Comparison of ENCODE assay signal across 9 cellular contexts in the genomic region with DNA sequence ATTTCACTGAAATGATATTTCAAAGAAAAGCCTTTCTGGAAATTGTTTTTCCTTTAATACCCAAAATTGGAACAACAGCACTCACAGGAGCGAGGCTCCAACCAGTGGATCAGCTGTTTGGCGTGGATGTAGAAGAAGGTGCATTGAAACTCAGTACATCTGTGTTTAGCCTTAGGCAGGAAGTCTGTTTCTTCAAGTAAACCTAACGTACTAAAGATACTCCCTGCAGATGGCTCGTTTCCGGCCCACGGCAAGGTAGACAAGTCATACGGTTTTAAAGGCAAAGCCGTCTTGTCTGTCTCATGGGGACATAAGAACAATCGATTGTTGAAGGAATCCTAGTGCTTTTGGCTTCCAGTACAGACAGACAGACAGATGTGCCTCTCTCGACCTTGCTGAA. TPM values are rescaled to one million over a fixed set of nuclear protein-coding genes. Genes with fewer than 3 reads are reported as not detected.
DNase-seq lines count a peak whose midpoint lies in the region; ATAC-seq and TF ChIP-seq lines count a peak whose summit lies in the region.
"Had no signal": no experiment of that assay in that cellular context is flagged by ENCODE, and none has a peak within 500 bp of the region (broad histone marks: within the 10 kb centered on the region; RNA-seq: fewer than 3 reads in every experiment).

No MANE protein-coding gene starts in this region.

- H3K27me3 ChIP-seq in BLaER1 treated with 17β-estradiol and CSF1 and Interleukin-3, amounts not matched to agents 10 nM and 100 nM, result peaks cover 0 to 8% (median 0%) of the 10 kb centered on the region in 11 experiments; a peak in 2 of 22 replicates
- H3K27me3 ChIP-seq in OCI-LY1 (ENCODE audit: insufficient read depth, low read length) (no peaks in the 10 kb centered on the region), PC-9 (ENCODE audit: insufficient read depth, low read depth) (no peaks in the 10 kb centered on the region), neural progenitor cell (no peaks in the 10 kb centered on the region)
- no peaks in the 10 kb centered on the region for H3K27me3 ChIP-seq in effector memory CD4-positive, alpha-beta T cell (replicated peaks; ENCODE audit: control insufficient read depth, insufficient read depth, low read length, poor library complexity, severe bottlenecking)

- H3F3A ChIP-seq in OCI-LY1 (ENCODE audit: insufficient read depth, low read length), result no peaks in the 10 kb centered on the region
- no peaks in the 10 kb centered on the region for H3F3A ChIP-seq in PC-9 (ENCODE audit: insufficient read depth, low read depth)
- no peaks in the 10 kb centered on the region for H3F3A ChIP-seq in neural progenitor cell (ENCODE audit: low read depth)

- H3K4me1 Mint-ChIP-seq in neural progenitor cell, result peaks cover 15% of the 10 kb centered on the region

- CTCF ChIA-PET in PC-9 (lab: Charles Lee), result interaction anchor here (0.6 kb wide), 1 partner anchor 119 kb away, joined by 3 read pairs; no protein-coding TSS in a partner anchor

- no peaks in the 10 kb centered on the region for H3K27me3 Mint-ChIP-seq in neural progenitor cell (ENCODE audit: insufficient read depth, low read depth)

- POLR2A ChIA-PET in PC-9 (lab: Charles Lee; ENCODE audit: unreplicated experiment), result no interaction called here

- BruUV-seq in PC-9 (replicated peaks; lab: Mats Ljungman, UMichigan), result no TSS peak

- intact Hi-C loops in PC-9 (cut with micrococcal nuclease; ENCODE audit: unreplicated experiment), result no loop called here

- H3K4me2 ChIP-seq in BLaER1 treated with 17β-estradiol and CSF1 and Interleukin-3, amounts not matched to agents 10 nM and 100 nM, result peak overlapping the region; percentile 47 to 92 (median 79)
- peak overlapping the region; percentile 58 for H3K4me2 ChIP-seq in OCI-LY1 (ENCODE audit: low read length)
- no peak overlapping the region for H3K4me2 ChIP-seq in PC-9
- H3K4me2 ChIP-seq in neural progenitor cell, result no peak overlapping the region

- peaks cover 0 to 15% (median 9%) of the 10 kb centered on the region in 11 experiments; a peak in 10 of 22 replicates for H3K9me3 ChIP-seq in BLaER1 treated with 17β-estradiol and CSF1 and Interleukin-3, amounts not matched to agents 10 nM and 100 nM (replicated peaks in 1 of 11)
- no peaks in the 10 kb centered on the region for H3K9me3 ChIP-seq in OCI-LY1 (ENCODE audit: low read length)
- H3K9me3 ChIP-seq in effector memory CD4-positive, alpha-beta T cell (ENCODE audit: control insufficient read depth, low read length), result no peaks in the 10 kb centered on the region
- H3K9me3 ChIP-seq in PC-9 (ENCODE audit: insufficient read depth, low read depth), result no peaks in the 10 kb centered on the region
- H3K9me3 ChIP-seq in neural progenitor cell (ENCODE audit: low read depth), result no peaks in the 10 kb centered on the region

- no peaks in the 10 kb centered on the region; a peak in 1 of 22 replicates for H4K20me1 ChIP-seq in BLaER1 treated with 17β-estradiol and CSF1 and Interleukin-3, amounts not matched to agents 10 nM and 100 nM
- no peaks in the 10 kb centered on the region for H4K20me1 ChIP-seq in OCI-LY1 (ENCODE audit: insufficient read depth, low read length)
- H4K20me1 ChIP-seq in PC-9 (ENCODE audit: insufficient read depth), result no peaks in the 10 kb centered on the region
- no peaks in the 10 kb centered on the region for H4K20me1 ChIP-seq in neural progenitor cell (ENCODE audit: low read depth)

- H3K9me2 ChIP-seq in OCI-LY1 (ENCODE audit: low read depth, low read length) (no peaks in the 10 kb centered on the region), PC-9 (ENCODE audit: insufficient read depth) (no peaks in the 10 kb centered on the region)

- H3K36me3 Mint-ChIP-seq in neural progenitor cell, result peaks cover 33% of the 10 kb centered on the region

- no peaks in the 10 kb centered on the region for H3K79me2 ChIP-seq in OCI-LY1 (ENCODE audit: insufficient read depth, low read length)
- H3K79me2 ChIP-seq in PC-9 (ENCODE audit: low read depth), result no peaks in the 10 kb centered on the region
- no peaks in the 10 kb centered on the region for H3K79me2 ChIP-seq in neural progenitor cell (ENCODE audit: low read depth)

- no peak overlapping the region for H2AFZ ChIP-seq in OCI-LY1 (ENCODE audit: low read length)
- no peak overlapping the region for H2AFZ ChIP-seq in PC-9
- H2AFZ ChIP-seq in neural progenitor cell (replicated peaks), result no peak overlapping the region

- no peak overlapping the region for H3K27ac Mint-ChIP-seq in neural progenitor cell

- H3K4me3 Mint-ChIP-seq in neural progenitor cell, result no peak overlapping the region

- no peak overlapping the region for H3K4me3 ChIP-seq in BLaER1 treated with 17β-estradiol and CSF1 and Interleukin-3, amounts not matched to agents 10 nM and 100 nM
- H3K4me3 ChIP-seq in OCI-LY1 (ENCODE audit: low read depth, low read length, poor library complexity, severe bottlenecking), result peak overlapping the region; percentile 19
- H3K4me3 ChIP-seq in effector memory CD4-positive, alpha-beta T cell (ENCODE audit: insufficient read depth, low read depth, low read length, poor library complexity, severe bottlenecking), result no peak overlapping the region
- no peak overlapping the region for H3K4me3 ChIP-seq in PC-9
- no peak overlapping the region for H3K4me3 ChIP-seq in neural progenitor cell
- H3K4me3 ChIP-seq: lung had no signal

- peak overlapping the region in 6 of 11 experiments; percentile 2 to 45 (median 33); a peak in 8 of 22 replicates for H3K9ac ChIP-seq in BLaER1 treated with 17β-estradiol and CSF1 and Interleukin-3, amounts not matched to agents 10 nM and 100 nM
- H3K9ac ChIP-seq in OCI-LY1 (ENCODE audit: low read length) (peak overlapping the region; percentile 45), neural progenitor cell (no peak overlapping the region)

- peak; percentile 61 for ATAC-seq in GM21515 (IDR thresholded peaks at IDR 0.05; ENCODE audit: unreplicated experiment)

- peak overlapping the region in 7 of 11 experiments; percentile 15 to 80 (median 46); a peak in 13 of 22 replicates for H3K27ac ChIP-seq in BLaER1 treated with 17β-estradiol and CSF1 and Interleukin-3, amounts not matched to agents 10 nM and 100 nM
- H3K27ac ChIP-seq in OCI-LY1 (ENCODE audit: low read depth, low read length, poor library complexity, severe bottlenecking) (peak overlapping the region; percentile 98), PC-9 (no peak overlapping the region), neural progenitor cell (no peak overlapping the region)
- peak overlapping the region; percentile 33 for H3K27ac ChIP-seq in effector memory CD4-positive, alpha-beta T cell (ENCODE audit: insufficient read depth, low read length, poor library complexity, severe bottlenecking)

- peak in 1 of 3 donors; percentile 31 for DNase-seq in effector memory CD4-positive, alpha-beta T cell
- no peak for DNase-seq in NCI-H446 (lab: John Stamatoyannopoulos, UW)
- no peak for DNase-seq in DMS153 treated with DMSO at 0.1 percent for 48 hours (lab: John Stamatoyannopoulos, UW; ENCODE audit: unreplicated experiment)
- no peak for DNase-seq in PC-9
- DNase-seq in neural progenitor cell (ENCODE audit: low spot score), result no peak

- TF ChIP-seq CTCF in OCI-LY1 (IDR thresholded peaks at IDR 0.05; ENCODE audit: low read length) (no peak), PC-9 (conservative IDR thresholded peaks at IDR 0.05) (no peak), neural progenitor cell (IDR thresholded peaks at IDR 0.05) (no peak)

- H3K4me1 ChIP-seq in BLaER1 treated with 17β-estradiol and CSF1 and Interleukin-3, amounts not matched to agents 10 nM and 100 nM, result peaks cover 86 to 92% (median 89%) of the 10 kb centered on the region in 10 experiments
- H3K4me1 ChIP-seq in OCI-LY1 (ENCODE audit: insufficient read depth, low read length, severe bottlenecking), result peaks cover 74% of the 10 kb centered on the region
- H3K4me1 ChIP-seq in effector memory CD4-positive, alpha-beta T cell (ENCODE audit: control insufficient read depth, insufficient read depth, low read length, poor library complexity, severe bottlenecking), result peaks cover 29% of the 10 kb centered on the region
- no peaks in the 10 kb centered on the region for H3K4me1 ChIP-seq in PC-9 (replicated peaks; ENCODE audit: insufficient read depth)
- no peaks in the 10 kb centered on the region for H3K4me1 ChIP-seq in neural progenitor cell

- peaks cover 19% of the 10 kb centered on the region for H3K9me3 Mint-ChIP-seq in neural progenitor cell

- H3K36me3 ChIP-seq in BLaER1 treated with 17β-estradiol and CSF1 and Interleukin-3, amounts not matched to agents 10 nM and 100 nM, result peaks cover 0 to 10% (median 0%) of the 10 kb centered on the region in 11 experiments; a peak in 3 of 22 replicates
- H3K36me3 ChIP-seq in OCI-LY1 (ENCODE audit: insufficient read depth, low read length) (no peaks in the 10 kb centered on the region), PC-9 (ENCODE audit: low read depth) (no peaks in the 10 kb centered on the region), neural progenitor cell (no peaks in the 10 kb centered on the region)
- H3K36me3 ChIP-seq in effector memory CD4-positive, alpha-beta T cell (ENCODE audit: control insufficient read depth, insufficient read depth, low read length), result no peaks in the 10 kb centered on the region

RNA-seq across cellular contexts. Expression of a gene that starts 50.0 kb away (rescaled TPM):
- 3.1 and 4.4 TPM in 2 replicates for total RNA-seq in PC-9 (2021)
- total RNA-seq in neural progenitor cell (ENCODE audit: low replicate concordance), result 6.5 and 6.6 TPM in 2 replicates

Comparison
In these comparisons a context has a peak if more than half of its experiments do, and no peak if none do; other contexts are left out.
1. H3K27ac ChIP-seq: peak in BLaER1 treated with 17β-estradiol and CSF1 and Interleukin-3, amounts not matched to agents 10 nM and 100 nM (7 of 11), OCI-LY1 (single experiment) and effector memory CD4-positive, alpha-beta T cell (single experiment); none in PC-9 (single experiment) and neural progenitor cell (single experiment).
2. H3K4me2 ChIP-seq: peak in BLaER1 treated with 17β-estradiol and CSF1 and Interleukin-3, amounts not matched to agents 10 nM and 100 nM (11 of 11) and OCI-LY1 (single experiment); none in PC-9 (single experiment) and neural progenitor cell (single experiment).